ENCODE assay signal across 14 cellular contexts in genomic region chr5:177469750-177470525, GRCh38. TPM values are rescaled to one million over a fixed set of nuclear protein-coding genes. Genes with fewer than 3 reads are reported as not detected.
A peak's percentile ranks its signal among the peaks of the same experiment; 100 is the strongest.
DNase-seq lines count a peak whose midpoint lies in the region; ATAC-seq and TF ChIP-seq lines count a peak whose summit lies in the region.
"Had no signal": no experiment of that assay in that cellular context is flagged by ENCODE, and none has a peak within 500 bp of the region (broad histone marks: within the 10 kb centered on the region; RNA-seq: fewer than 3 reads in every experiment).

No MANE protein-coding gene starts in this region.

- H2BK5ac ChIP-seq in mesenchymal stem cell (ENCODE audit: low read depth, low read length, poor library complexity, severe bottlenecking), result no peak overlapping the region

- H3K18ac ChIP-seq in mesenchymal stem cell (ENCODE audit: low read depth in 1 of 2, low read length in 2 of 2), result no peak overlapping the region

- peak overlapping the region in 1 of 2 experiments; percentile 36 for H3K14ac ChIP-seq in mesenchymal stem cell (ENCODE audit: low read length in 2 of 2)

- peaks cover 8% of the 10 kb centered on the region for H3K79me1 ChIP-seq in mesenchymal stem cell (replicated peaks; ENCODE audit: low read length, poor library complexity, severe bottlenecking)

- no peak overlapping the region for H3K9ac ChIP-seq in mammary epithelial cell (ENCODE audit: insufficient read depth, low read length)
- peak overlapping the region; percentile 92 for H3K9ac ChIP-seq in mesenchymal stem cell (ENCODE audit: low read length)

- H3K4me1 ChIP-seq in mammary epithelial cell (ENCODE audit: insufficient read depth, low read length) (peaks cover 38% of the 10 kb centered on the region), mesenchymal stem cell (ENCODE audit: control insufficient read depth, insufficient read depth, low read depth, low read length) (peaks cover 52% of the 10 kb centered on the region), tibial artery (peaks cover 0 to 54% (median 45%) of the 10 kb centered on the region in 4 donors), left lung (peaks cover 11 to 18% of the 10 kb centered on the region in 2 donors)

- H4K91ac ChIP-seq in mesenchymal stem cell (ENCODE audit: low read length), result no peak overlapping the region

- dilution Hi-C loops in mammary epithelial cell (cut with HindIII; ENCODE audit: low sequenced_read_pairs), result loop anchor here (5.0 kb wide), 1 partner anchor 42 kb away; no protein-coding TSS in a partner anchor

- CTCF ChIA-PET in MCF 10A (lab: Yijun Ruan, JAX), result interaction anchor here (0.6 to 5.9 kb wide), 8 partner anchors 13 to 168 kb away, joined by 3 to 65 read pairs (median 4); partner anchors contain the start of gene PDLIM7
- CTCF ChIA-PET in mammary epithelial cell (lab: Charles Lee; ENCODE audit: low non-redundant PET), result no interaction called here

- no peaks in the 10 kb centered on the region for H4K20me1 ChIP-seq in mammary epithelial cell (ENCODE audit: insufficient read depth, low read length)

- H3K23ac ChIP-seq in mesenchymal stem cell (ENCODE audit: low read length in 2 of 2), result no peak overlapping the region

- intact Hi-C loops in MCF 10A (cut with micrococcal nuclease) (no loop called here), mammary epithelial cell (cut with micrococcal nuclease) (no loop called here), tibial artery (cut with DNase I; ENCODE audit: low total_unique reads) (no loop called here), left lung (cut with DNase I) (no loop called here)

- no peak overlapping the region for H3K4me3 ChIP-seq in mammary epithelial cell (replicated peaks in 1 of 3; ENCODE audit: insufficient read depth in 1 of 3, low read depth in 2 of 3, low read length in 3 of 3)
- peak overlapping the region in 1 of 2 experiments; percentile 90 for H3K4me3 ChIP-seq in mesenchymal stem cell (ENCODE audit: insufficient read depth in 1 of 2, low read depth in 1 of 2, low read length in 2 of 2)
- no peak overlapping the region for H3K4me3 ChIP-seq in tibial artery
- no peak overlapping the region for H3K4me3 ChIP-seq in left lung
- H3K4me3 ChIP-seq: lung, PC-9 had no signal

- H2AFZ ChIP-seq in mammary epithelial cell (ENCODE audit: low read depth, low read length) (no peak overlapping the region), mesenchymal stem cell (ENCODE audit: low read depth, low read length) (no peak overlapping the region)
- H2AFZ ChIP-seq: PC-9 had no signal

- in situ Hi-C loops in mammary epithelial cell (cut with MboI; ENCODE audit: low sequenced_read_pairs in 2 of 2), result no loop called here

- ATAC-seq in left lung, result no peak
- ATAC-seq in GM21737 (IDR thresholded peaks at IDR 0.05; ENCODE audit: unreplicated experiment), result no peak
- no peak for ATAC-seq in GM19463 (IDR thresholded peaks at IDR 0.05; ENCODE audit: unreplicated experiment)

- H3K9me3 ChIP-seq in mammary epithelial cell (replicated peaks; ENCODE audit: insufficient read depth, low read length) (no peaks in the 10 kb centered on the region), mesenchymal stem cell (ENCODE audit: control insufficient read depth, low read length) (no peaks in the 10 kb centered on the region), tibial artery (no peaks in the 10 kb centered on the region), left lung (no peaks in the 10 kb centered on the region)

- peak overlapping the region; percentile 46 for H2AK5ac ChIP-seq in mesenchymal stem cell (ENCODE audit: low read length, severe bottlenecking)

- H3K9me3 Mint-ChIP-seq in MCF 10A (ENCODE audit: unreplicated experiment), result no peaks in the 10 kb centered on the region
- H3K9me3 Mint-ChIP-seq: activated T-cell treated with anti-CD3 and anti-CD28 coated beads, Interleukin-2, amount 50 U/mL, for 24 hours had no signal

- H3K27ac ChIP-seq in mammary epithelial cell (ENCODE audit: insufficient read depth, low read depth, low read length) (no peak overlapping the region), angular gyrus (ENCODE audit: low read depth, low read length) (peak overlapping the region; percentile 73), mesenchymal stem cell (ENCODE audit: low read length, poor library complexity, severe bottlenecking) (peak overlapping the region; percentile 68), tibial artery (peak overlapping the region; percentile 20 to 44), left lung (no peak overlapping the region)
- H3K27ac ChIP-seq: PC-9 had no signal

- H3K36me3 ChIP-seq in mammary epithelial cell (ENCODE audit: insufficient read depth, low read length), result peaks cover 2% of the 10 kb centered on the region
- H3K36me3 ChIP-seq in mesenchymal stem cell (ENCODE audit: control insufficient read depth in 1 of 2, insufficient read depth in 2 of 2, low read depth in 1 of 2, low read length in 2 of 2), result peaks cover 43 to 71% of the 10 kb centered on the region in 2 experiments
- peaks cover 23 to 39% (median 30%) of the 10 kb centered on the region in 3 donors for H3K36me3 ChIP-seq in tibial artery
- peaks cover 0 to 27% of the 10 kb centered on the region in 2 donors for H3K36me3 ChIP-seq in left lung

- no peak overlapping the region for H3K4me2 ChIP-seq in mammary epithelial cell (ENCODE audit: insufficient read depth, low read depth, low read length)
- peak overlapping the region; percentile 23 for H3K4me2 ChIP-seq in mesenchymal stem cell (ENCODE audit: low read length, poor library complexity, severe bottlenecking)

- H3K79me2 ChIP-seq in mammary epithelial cell (ENCODE audit: insufficient read depth, low read length), result peaks cover 19% of the 10 kb centered on the region

- H3K4me3 Mint-ChIP-seq in MCF 10A (ENCODE audit: unreplicated experiment), result no peak overlapping the region

- DNase-seq in MCF 10A (ENCODE audit: unreplicated experiment) (no peak), mammary epithelial cell (no peak), mesenchymal stem cell (no peak), tibial artery (no peak), left lung (no peak)
- DNase-seq: activated T-cell treated with anti-CD3 and anti-CD28 coated beads, Interleukin-2, amount 50 U/mL, for 24 hours; central memory CD4-positive, alpha-beta T cell; NCI-H2029; PC-9; stimulated activated naive CD4-positive, alpha-beta T cell had no signal

- H3K27me3 ChIP-seq in mammary epithelial cell (ENCODE audit: insufficient read depth, low read length), result no peaks in the 10 kb centered on the region
- H3K27me3 ChIP-seq in mesenchymal stem cell (ENCODE audit: control insufficient read depth in 1 of 2, insufficient read depth in 1 of 2, low read length in 2 of 2), result no peaks in the 10 kb centered on the region
- no peaks in the 10 kb centered on the region for H3K27me3 ChIP-seq in tibial artery
- H3K27me3 ChIP-seq in left lung, result peaks cover 0 to 33% of the 10 kb centered on the region in 2 donors

- H3K27ac Mint-ChIP-seq in MCF 10A (ENCODE audit: low read depth, unreplicated experiment), result peak overlapping the region; percentile 16
- H3K27ac Mint-ChIP-seq: activated T-cell treated with anti-CD3 and anti-CD28 coated beads, Interleukin-2, amount 50 U/mL, for 24 hours had no signal

- H2BK12ac ChIP-seq in mesenchymal stem cell (ENCODE audit: low read length in 2 of 2), result no peak overlapping the region

- H3K27me3 Mint-ChIP-seq in MCF 10A (ENCODE audit: insufficient read depth, unreplicated experiment), result no peaks in the 10 kb centered on the region

- BruUV-seq in MCF 10A (replicated peaks; lab: Mats Ljungman, UMichigan) (no TSS peak), mammary epithelial cell (replicated peaks; lab: Mats Ljungman, UMichigan) (no TSS peak)

- H2BK15ac ChIP-seq in mesenchymal stem cell (ENCODE audit: low read depth, poor library complexity, severe bottlenecking), result no peak overlapping the region

- TF ChIP-seq CTCF in MCF 10A (IDR thresholded peaks at IDR 0.05; ENCODE audit: unreplicated experiment) (no peak), mammary epithelial cell (conservative IDR thresholded peaks at IDR 0.05 in 1 of 2, IDR thresholded peaks at IDR 0.05 in 1 of 2; ENCODE audit: extremely low read depth in 1 of 2, insufficient read depth in 1 of 2, low read depth in 1 of 2, low read length in 2 of 2) (no peak), tibial artery (IDR thresholded peaks at IDR 0.05) (no peak), left lung (IDR thresholded peaks at IDR 0.05) (no peak)

- H2BK120ac ChIP-seq in mesenchymal stem cell (ENCODE audit: low read depth, low read length), result no peak overlapping the region

- H3K36me3 Mint-ChIP-seq in MCF 10A (ENCODE audit: insufficient read depth, unreplicated experiment), result peaks cover 27% of the 10 kb centered on the region

- H3K4ac ChIP-seq in mesenchymal stem cell (ENCODE audit: low read depth in 1 of 2, low read length in 2 of 2), result no peak overlapping the region

- 79% methylated on average over 5 of the region's 8 CpGs for WGBS in mammary epithelial cell (ENCODE audit: low coverage, missing lambda C conversion rate)
- 79% methylated on average over 6 of the region's 8 CpGs for WGBS in mesenchymal stem cell

- H4K8ac ChIP-seq in mesenchymal stem cell (ENCODE audit: low read length), result no peak overlapping the region

- peaks cover 38% of the 10 kb centered on the region for H3K4me1 Mint-ChIP-seq in MCF 10A (ENCODE audit: insufficient read depth, unreplicated experiment)

- POLR2A ChIA-PET in MCF 10A (lab: Yijun Ruan, JAX), result interaction anchor here (1.0 to 2.8 kb wide), 2 partner anchors 22 to 27 kb away, joined by 3 to 14 read pairs; partner anchors contain the start of gene PDLIM7

RNA-seq across cellular contexts. Expression of gene DBN1, which starts 3.5 kb away (rescaled TPM):
- 149 and 165 TPM in 2 replicates for total RNA-seq in MCF 10A (2022)
- total RNA-seq in mammary epithelial cell, result 100 to 1,000 TPM in 1 of 2 donors, 10 to 100 TPM in 1; 80.3 to 107 TPM
- 35.0 TPM for polyA plus RNA-seq in mammary epithelial cell
- polyA minus RNA-seq in mammary epithelial cell, result 42.0 TPM
- 149 TPM for polyA plus RNA-seq in mesenchymal stem cell (2013, experiment 1 of 2)
- 150 TPM for polyA plus RNA-seq in mesenchymal stem cell (2013, experiment 2 of 2)
- total RNA-seq in left lung, result 10 to 100 TPM; 43.2 to 83.1 TPM

RNA-seq across cellular contexts. Expression of gene PRR7, which starts 23.3 kb away (rescaled TPM):
- 15.0 and 23.2 TPM in 2 replicates for total RNA-seq in MCF 10A (2022)
- 10 to 100 TPM; 13.9 to 23.3 TPM for total RNA-seq in mammary epithelial cell
- polyA plus RNA-seq in mammary epithelial cell, result 14.2 TPM
- polyA minus RNA-seq in mammary epithelial cell, result 1.2 TPM
- 8.6 TPM for polyA plus RNA-seq in mesenchymal stem cell (2013, experiment 1 of 2)
- 7.8 TPM for polyA plus RNA-seq in mesenchymal stem cell (2013, experiment 2 of 2)
- 1 to 10 TPM; 2.7 to 4.1 TPM for total RNA-seq in left lung

RNA-seq across cellular contexts. Expression of gene PDLIM7, which starts 27.5 kb away (rescaled TPM):
- 164 and 257 TPM in 2 replicates for total RNA-seq in MCF 10A (2022)
- 100 to 1,000 TPM; 235 to 259 TPM for total RNA-seq in mammary epithelial cell
- 103 TPM for polyA plus RNA-seq in mammary epithelial cell
- 95.3 TPM for polyA minus RNA-seq in mammary epithelial cell
- polyA plus RNA-seq in mesenchymal stem cell (2013, experiment 1 of 2), result 221 TPM
- polyA plus RNA-seq in mesenchymal stem cell (2013, experiment 2 of 2), result 213 TPM
- total RNA-seq in left lung, result 100 to 1,000 TPM; 107 to 141 TPM

RNA-seq across cellular contexts. Expression of gene DOK3, which starts 39.7 kb away (rescaled TPM):
- total RNA-seq in MCF 10A (2022) (5.4 and 6.0 TPM in 2 replicates), mammary epithelial cell (1 to 10 TPM; 4.3 to 4.7 TPM), left lung (10 to 100 TPM; 18.2 to 90.5 TPM)
- 1.7 TPM for polyA plus RNA-seq in mammary epithelial cell
- 2.4 TPM for polyA minus RNA-seq in mammary epithelial cell
- 1.3 TPM for polyA plus RNA-seq in mesenchymal stem cell (2013, experiment 1 of 2)
- 1.4 TPM for polyA plus RNA-seq in mesenchymal stem cell (2013, experiment 2 of 2)

RNA-seq across cellular contexts. Expression of gene GRK6, which starts 43.5 kb away (rescaled TPM):
- total RNA-seq in MCF 10A (2022) (45.2 and 52.0 TPM in 2 replicates), mammary epithelial cell (10 to 100 TPM; 25.8 to 39.1 TPM), left lung (10 to 100 TPM; 32.3 to 57.1 TPM)
- 28.7 TPM for polyA plus RNA-seq in mammary epithelial cell
- polyA minus RNA-seq in mammary epithelial cell, result 11.4 TPM
- 12.5 TPM for polyA plus RNA-seq in mesenchymal stem cell (2013, experiment 1 of 2)
- polyA plus RNA-seq in mesenchymal stem cell (2013, experiment 2 of 2), result 13.0 TPM

Comparison
In these comparisons a context has a peak if more than half of its experiments do, and no peak if none do; other contexts are left out.
1. H3K27ac ChIP-seq: peak in angular gyrus (single experiment), mesenchymal stem cell (single experiment) and tibial artery (2 of 2); none in mammary epithelial cell (single experiment) and left lung (0 of 2).